Comparison of ENCODE assay signal across 10 cellular contexts in genomic region chr10:15238553-15239335, GRCh38.
A peak's percentile ranks its signal among the peaks of the same experiment; 100 is the strongest.
DNase-seq lines count a peak whose midpoint lies in the region; ATAC-seq, FAIRE-seq and TF ChIP-seq lines count a peak whose summit lies in the region.
"Had no signal": no experiment of that assay in that cellular context is flagged by ENCODE, and none has a peak within 500 bp of the region (broad histone marks: within the 10 kb centered on the region; RNA-seq: fewer than 3 reads in every experiment).

No MANE protein-coding gene starts in this region.

- H3K79me2 ChIP-seq in endothelial cell of umbilical vein (ENCODE audit: control insufficient read depth, insufficient read depth, low read length) (no peaks in the 10 kb centered on the region), smooth muscle cell (ENCODE audit: low read depth) (no peaks in the 10 kb centered on the region)

- TF ChIP-seq CTCF in endothelial cell of umbilical vein (IDR thresholded peaks at IDR 0.05; ENCODE audit: extremely low read depth in 1 of 2, insufficient read depth in 1 of 2, low read depth in 1 of 2, low read length in 2 of 2) (no peak), smooth muscle cell (IDR thresholded peaks at IDR 0.05; ENCODE audit: borderline replicate concordance, insufficient read depth, poor library complexity, severe bottlenecking) (no peak), lower lobe of right lung (IDR thresholded peaks at IDR 0.05) (no peak)

- H4K20me1 ChIP-seq in endothelial cell of umbilical vein (replicated peaks; ENCODE audit: control insufficient read depth, extremely low read depth, insufficient read depth, low read length) (no peaks in the 10 kb centered on the region), smooth muscle cell (ENCODE audit: low read depth) (no peaks in the 10 kb centered on the region)

- H3K27ac ChIP-seq in endothelial cell of umbilical vein (ENCODE audit: insufficient read depth, low read depth, low read length) (peak overlapping the region; percentile 63), smooth muscle cell (ENCODE audit: low read depth) (peak overlapping the region; percentile 63), lower lobe of right lung (no peak overlapping the region)

- DNase-seq in activated CD4-positive, CD25-positive, alpha-beta regulatory T cell treated with anti-CD3 and anti-CD28 coated beads, Interleukin-2, amount 50 U/mL, for 72 hours, result no peak
- peak; percentile 19 for DNase-seq in RKO (ENCODE audit: low spot score)
- DNase-seq in endothelial cell of umbilical vein (ENCODE audit: low read depth, low spot score), result peak; percentile 64
- no peak for DNase-seq in smooth muscle cell (lab: John Stamatoyannopoulos, UW; ENCODE audit: unreplicated experiment)
- no peak for DNase-seq in NCI-H524 treated with DMSO at 0.1 percent for 48 hours (lab: John Stamatoyannopoulos, UW)
- DNase-seq in lower lobe of right lung, result no peak
- DNase-seq: activated B cell treated with CpG ODN at 0.5 μM for 24 hours, GOT3 had no signal

- H3K9me3 ChIP-seq in endothelial cell of umbilical vein (replicated peaks; ENCODE audit: control insufficient read depth, insufficient read depth, low read length) (no peaks in the 10 kb centered on the region), smooth muscle cell (replicated peaks; ENCODE audit: low read depth) (no peaks in the 10 kb centered on the region), lower lobe of right lung (no peaks in the 10 kb centered on the region)

- no peaks in the 10 kb centered on the region for H3F3A ChIP-seq in smooth muscle cell (ENCODE audit: low read depth)

- H3K36me3 ChIP-seq in endothelial cell of umbilical vein (ENCODE audit: control insufficient read depth in 2 of 2, extremely low read depth in 1 of 2, insufficient read depth in 2 of 2, low read length in 2 of 2), result peaks cover 0 to 1% of the 10 kb centered on the region in 2 experiments
- H3K36me3 ChIP-seq in smooth muscle cell (ENCODE audit: low read depth), result no peaks in the 10 kb centered on the region
- H3K36me3 ChIP-seq in lower lobe of right lung, result no peaks in the 10 kb centered on the region

- H3K4me2 ChIP-seq in endothelial cell of umbilical vein (ENCODE audit: insufficient read depth, low read length) (no peak overlapping the region), smooth muscle cell (no peak overlapping the region)

- H3K4me3 ChIP-seq in endothelial cell of umbilical vein (replicated peaks in 1 of 3; ENCODE audit: insufficient read depth in 1 of 3, low read depth in 1 of 3, low read length in 3 of 3) (no peak overlapping the region), smooth muscle cell (no peak overlapping the region), lower lobe of right lung (no peak overlapping the region)

- FAIRE-seq in endothelial cell of umbilical vein (lab: Jason Lieb, UNC), result peak; percentile 38

- no peak for TF ChIP-seq POLR2A in endothelial cell of umbilical vein (IDR thresholded peaks at IDR 0.05; ENCODE audit: low read depth, low read length)

- H3K9me1 ChIP-seq in endothelial cell of umbilical vein (replicated peaks; ENCODE audit: control insufficient read depth, extremely low read depth, insufficient read depth, low read length), result no peaks in the 10 kb centered on the region

- H2AFZ ChIP-seq in endothelial cell of umbilical vein (ENCODE audit: low read depth, low read length) (no peak overlapping the region), smooth muscle cell (ENCODE audit: low read depth) (no peak overlapping the region)

- POLR2A ChIA-PET in endothelial cell of umbilical vein (lab: Charles Lee), result no interaction called here

- CTCF ChIA-PET in endothelial cell of umbilical vein (lab: Charles Lee), result interaction anchor here (0.8 to 1.8 kb wide), 8 partner anchors 8 to 132 kb away, joined by 3 to 8 read pairs (median 4); partner anchors contain the start of genes FAM171A1 and NMT2

- H3K27me3 ChIP-seq in endothelial cell of umbilical vein (ENCODE audit: control insufficient read depth in 2 of 2, insufficient read depth in 2 of 2, low read length in 2 of 2), result no peaks in the 10 kb centered on the region
- no peaks in the 10 kb centered on the region for H3K27me3 ChIP-seq in smooth muscle cell (ENCODE audit: low read depth)
- H3K27me3 ChIP-seq in lower lobe of right lung (ENCODE audit: low read depth), result no peaks in the 10 kb centered on the region

- 66% methylated on average over 12 of the region's 12 CpGs for WGBS in smooth muscle cell (ENCODE audit: low lambda C conversion rate)

- dilution Hi-C loops in endothelial cell of umbilical vein (cut with MboI; ENCODE audit: extremely low pct_ligation_motif_present, low sequenced_read_pairs), result no loop called here

- no TSS peak for BruUV-seq in endothelial cell of umbilical vein (replicated peaks; lab: Mats Ljungman, UMichigan)

- intact Hi-C loops in endothelial cell of umbilical vein (cut with micrococcal nuclease), result no loop called here
- intact Hi-C loops in lower lobe of right lung (cut with DNase I), result no loop called here

- H3K9ac ChIP-seq in endothelial cell of umbilical vein (replicated peaks; ENCODE audit: extremely low read depth, insufficient read depth, low read length) (peak overlapping the region; percentile 26), smooth muscle cell (ENCODE audit: low read depth) (peak overlapping the region; percentile 56)

- peak; percentile 69 to 74 for ATAC-seq in activated CD4-positive, CD25-positive, alpha-beta regulatory T cell treated with anti-CD3 and anti-CD28 coated beads, Interleukin-2, amount 50 U/mL, for 24 hours
- ATAC-seq in HG02973 (IDR thresholded peaks at IDR 0.05; ENCODE audit: unreplicated experiment) (no peak), lower lobe of right lung (no peak)

- H3K4me1 ChIP-seq in endothelial cell of umbilical vein (ENCODE audit: control insufficient read depth, extremely low read depth, insufficient read depth, low read length) (peaks cover 11% of the 10 kb centered on the region), smooth muscle cell (ENCODE audit: low read depth) (no peaks in the 10 kb centered on the region), lower lobe of right lung (no peaks in the 10 kb centered on the region)

TF ChIP-seq in endothelial cell of umbilical vein, 7 proteins besides CTCF, POLR2A, EP300 and RAD21:
- peak; percentile 16 for TF ChIP-seq JUN (IDR thresholded peaks at IDR 0.05; ENCODE audit: borderline replicate concordance, insufficient read depth, insufficient read length, low read depth)
- TF ChIP-seq, protein P1, sequence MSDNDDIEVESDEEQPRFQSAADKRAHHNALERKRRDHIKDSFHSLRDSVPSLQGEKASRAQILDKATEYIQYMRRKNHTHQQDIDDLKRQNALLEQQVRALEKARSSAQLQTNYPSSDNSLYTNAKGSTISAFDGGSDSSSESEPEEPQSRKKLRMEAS (IDR thresholded peaks at IDR 0.05; ENCODE audit: insufficient read depth, insufficient read length), result no peak
- no peak for TF ChIP-seq GATA2 (IDR thresholded peaks at IDR 0.05; ENCODE audit: insufficient read depth, insufficient read length, low read depth, low read length)
- TF ChIP-seq POLR2AphosphoS5 (IDR thresholded peaks at IDR 0.05; ENCODE audit: insufficient read depth, low read depth, low read length), result no peak
- no peak for TF ChIP-seq MYC (IDR thresholded peaks at IDR 0.05; ENCODE audit: low read depth, low read length)
- TF ChIP-seq EZH2 (IDR thresholded peaks at IDR 0.05; ENCODE audit: borderline replicate concordance, low read depth, low read length, severe bottlenecking), result no peak
- peak; percentile 29 for TF ChIP-seq FOS (IDR thresholded peaks at IDR 0.05; ENCODE audit: borderline replicate concordance, insufficient read depth, low read length)

Comparison
In these comparisons a context has a peak if more than half of its experiments do, and no peak if none do; other contexts are left out.
1. ATAC-seq: peak in activated CD4-positive, CD25-positive, alpha-beta regulatory T cell treated with anti-CD3 and anti-CD28 coated beads, Interleukin-2, amount 50 U/mL, for 24 hours (2 of 2); none in HG02973 (single experiment) and lower lobe of right lung (0 of 2).
2. DNase-seq: peak in RKO (single experiment) and endothelial cell of umbilical vein (single experiment); none in activated CD4-positive, CD25-positive, alpha-beta regulatory T cell treated with anti-CD3 and anti-CD28 coated beads, Interleukin-2, amount 50 U/mL, for 72 hours (single experiment), smooth muscle cell (single experiment), NCI-H524 treated with DMSO at 0.1 percent for 48 hours (single experiment) and lower lobe of right lung (single experiment).